1 cellular context compared by ENCODE assay signal in genomic region chr12:62722971-62723680, GRCh38.
TF ChIP-seq lines count a peak whose summit lies in the region.

No MANE protein-coding gene starts in this region.

TF ChIP-seq in HCT116, 20 proteins besides CTCF, POLR2A, EP300 and RAD21 (continued from another document):
- TF ChIP-seq ATF3 (IDR thresholded peaks at IDR 0.05), result no peak
- no peak for TF ChIP-seq YY1 (IDR thresholded peaks at IDR 0.05; ENCODE audit: extremely low read depth, insufficient replicate concordance, low read depth, low read length)
- TF ChIP-seq EGR1 (IDR thresholded peaks at IDR 0.05; ENCODE audit: low read depth), result no peak
